17 cellular contexts compared by ENCODE assay signal in the genomic region with DNA sequence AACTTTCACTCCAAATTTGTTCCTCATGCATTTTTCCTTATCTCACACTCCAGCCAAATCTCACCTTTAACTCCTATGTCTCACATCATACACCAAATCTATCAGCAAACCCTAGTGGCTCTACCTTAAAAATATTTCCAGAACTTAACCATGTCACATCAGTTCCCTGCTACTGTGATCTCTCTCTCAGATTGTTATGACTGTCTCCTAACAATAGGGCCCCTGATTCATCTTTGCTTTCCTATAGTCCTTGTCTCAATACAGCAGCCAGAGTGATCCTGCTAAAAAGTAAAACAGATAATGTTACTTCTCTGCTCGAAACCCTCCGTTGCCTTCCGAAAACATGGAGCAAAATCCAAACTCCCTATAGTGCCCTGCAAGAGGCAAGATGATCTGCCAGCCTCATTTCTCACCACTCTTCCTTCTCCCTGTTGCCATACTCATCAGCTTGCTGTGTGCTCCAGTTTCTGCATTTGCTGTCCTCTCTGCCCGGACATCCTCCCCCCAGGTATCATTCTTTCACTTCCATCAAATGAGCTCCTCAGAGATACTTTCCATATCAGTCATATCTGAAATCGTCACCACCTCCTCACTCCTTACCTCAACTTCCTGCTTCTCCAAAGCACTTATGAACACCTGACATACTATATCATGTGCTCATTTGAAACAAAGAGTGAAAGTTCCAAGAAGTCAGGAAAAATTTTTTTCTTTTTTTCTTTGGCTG.
DNase-seq lines count a peak whose midpoint lies in the region; ATAC-seq lines count a peak whose summit lies in the region.
"Had no signal": no experiment of that assay in that cellular context is flagged by ENCODE, and none has a peak within 500 bp of the region (broad histone marks: within the 10 kb centered on the region; RNA-seq: fewer than 3 reads in every experiment).

No MANE protein-coding gene starts in this region.

- no peak overlapping the region for H3K27ac ChIP-seq in naive thymus-derived CD4-positive, alpha-beta T cell (ENCODE audit: low read depth, low read length)

- no peaks in the 10 kb centered on the region for H3K27me3 Mint-ChIP-seq in stimulated activated naive CD8-positive, alpha-beta T cell treated with anti-CD3 and anti-CD28 coated beads, Interleukin-15, amount 100 ng/mL, for 72 hours
- peaks cover 0 to 14% (median 0%) of the 10 kb centered on the region in 5 donors for H3K27me3 Mint-ChIP-seq in naive thymus-derived CD4-positive, alpha-beta T cell
- H3K27me3 Mint-ChIP-seq: stimulated activated naive CD8-positive, alpha-beta T cell treated with anti-CD3 and anti-CD28 coated beads, Interleukin-15, Interleukin-2, amounts not matched to agents 100 ng/mL and 50 ng/mL, for 24 hours had no signal

- no peak overlapping the region for H3K4me3 Mint-ChIP-seq in stimulated activated naive CD8-positive, alpha-beta T cell treated with anti-CD3 and anti-CD28 coated beads, Interleukin-15, amount 100 ng/mL, for 72 hours
- H3K4me3 Mint-ChIP-seq in naive thymus-derived CD4-positive, alpha-beta T cell: no peak overlapping the region
- H3K4me3 Mint-ChIP-seq: mesothelial cell of epicardium; stimulated activated naive CD8-positive, alpha-beta T cell treated with anti-CD3 and anti-CD28 coated beads, Interleukin-15, Interleukin-2, amounts not matched to agents 100 ng/mL and 50 ng/mL, for 24 hours; T-helper 1 cell treated with Interleukin-12 subunit alpha and Interleukin-12 subunit beta and Interleukin-4 antibody, amounts not matched to agents 30 μg/mL and 1 μg/mL, for 36 hours had no signal

- H3K27ac Mint-ChIP-seq in stimulated activated naive CD8-positive, alpha-beta T cell treated with anti-CD3 and anti-CD28 coated beads, Interleukin-15, amount 100 ng/mL, for 72 hours: no peak overlapping the region
- H3K27ac Mint-ChIP-seq in naive thymus-derived CD4-positive, alpha-beta T cell: no peak overlapping the region
- H3K27ac Mint-ChIP-seq: mesothelial cell of epicardium; stimulated activated naive CD8-positive, alpha-beta T cell treated with anti-CD3 and anti-CD28 coated beads, Interleukin-15, Interleukin-2, amounts not matched to agents 100 ng/mL and 50 ng/mL, for 24 hours; T-helper 1 cell treated with Interleukin-12 subunit alpha and Interleukin-12 subunit beta and Interleukin-4 antibody, amounts not matched to agents 30 μg/mL and 1 μg/mL, for 36 hours had no signal

- POLR2A ChIA-PET in naive thymus-derived CD4-positive, alpha-beta T cell (lab: Charles Lee): no interaction called here

- no peak overlapping the region for H3K4me3 ChIP-seq in naive thymus-derived CD4-positive, alpha-beta T cell (ENCODE audit: low read length)

- peak; percentile 64 for ATAC-seq in HG02610 (IDR thresholded peaks at IDR 0.05; ENCODE audit: unreplicated experiment)
- ATAC-seq in HG03575 (IDR thresholded peaks at IDR 0.05; ENCODE audit: extremely low read depth, insufficient number of reproducible peaks, low FRiP score, unreplicated experiment): peak; percentile 77
- peak; percentile 95 for ATAC-seq in stimulated activated naive CD8-positive, alpha-beta T cell treated with anti-CD3 and anti-CD28 coated beads, Interleukin-15, amount 100 ng/mL, for 72 hours
- ATAC-seq in naive thymus-derived CD4-positive, alpha-beta T cell: no peak
- ATAC-seq: Panc1 had no signal

- no peaks in the 10 kb centered on the region for H3K36me3 Mint-ChIP-seq in naive thymus-derived CD4-positive, alpha-beta T cell
- H3K36me3 Mint-ChIP-seq: mesothelial cell of epicardium had no signal

- intact Hi-C loops in naive thymus-derived CD4-positive, alpha-beta T cell (cut with micrococcal nuclease): no loop called here

- DNase-seq in stimulated activated CD4-positive, alpha-beta T cell treated with anti-CD3 and anti-CD28 coated beads, Interleukin-15, amount 100 ng/mL, for 24 hours: peak; percentile 33
- DNase-seq in stimulated activated CD4-positive, alpha-beta T cell treated with anti-CD3 and anti-CD28 coated beads, Interleukin-2, amount 100 ng/mL, for 48 hours: no peak
- peak; percentile 3 to 26 for DNase-seq in stimulated activated naive CD8-positive, alpha-beta T cell treated with anti-CD3 and anti-CD28 coated beads, Interleukin-15, amount 100 ng/mL, for 72 hours
- DNase-seq in NCI-H1417 treated with DMSO at 0.1 percent for 48 hours (lab: John Stamatoyannopoulos, UW) (no peak), NCI-H69 (lab: John Stamatoyannopoulos, UW) (no peak)
- DNase-seq in naive thymus-derived CD4-positive, alpha-beta T cell: no peak
- DNase-seq: AML-193, dermis blood vessel endothelial cell, DMS153, NCI-H1092 treated with DMSO at 0.1 percent for 48 hours, NCI-H345 had no signal

- H3K36me3 ChIP-seq in naive thymus-derived CD4-positive, alpha-beta T cell (ENCODE audit: control insufficient read depth in 2 of 3, insufficient read depth in 3 of 3, low read length in 3 of 3): no peaks in the 10 kb centered on the region

- CTCF ChIA-PET in naive thymus-derived CD4-positive, alpha-beta T cell (lab: Charles Lee): no interaction called here

- no peaks in the 10 kb centered on the region for H3K4me1 ChIP-seq in naive thymus-derived CD4-positive, alpha-beta T cell (ENCODE audit: control insufficient read depth in 2 of 2, insufficient read depth in 2 of 2, low read length in 2 of 2)

- H3K4me1 Mint-ChIP-seq in stimulated activated naive CD8-positive, alpha-beta T cell treated with anti-CD3 and anti-CD28 coated beads, Interleukin-15, amount 100 ng/mL, for 72 hours: no peaks in the 10 kb centered on the region
- no peaks in the 10 kb centered on the region for H3K4me1 Mint-ChIP-seq in naive thymus-derived CD4-positive, alpha-beta T cell

- H3K27me3 ChIP-seq in naive thymus-derived CD4-positive, alpha-beta T cell (ENCODE audit: control insufficient read depth in 2 of 2, insufficient read depth in 2 of 2, low read length in 2 of 2): no peaks in the 10 kb centered on the region

- no peaks in the 10 kb centered on the region for H3K9me3 ChIP-seq in naive thymus-derived CD4-positive, alpha-beta T cell (ENCODE audit: control insufficient read depth in 2 of 3, low read length in 3 of 3)

- peaks cover 0 to 4% of the 10 kb centered on the region in 2 donors for H3K9me3 Mint-ChIP-seq in stimulated activated naive CD8-positive, alpha-beta T cell treated with anti-CD3 and anti-CD28 coated beads, Interleukin-15, amount 100 ng/mL, for 72 hours
- peaks cover 0 to 7% (median 0%) of the 10 kb centered on the region in 11 donors for H3K9me3 Mint-ChIP-seq in naive thymus-derived CD4-positive, alpha-beta T cell
- H3K9me3 Mint-ChIP-seq: mesothelial cell of epicardium had no signal

Comparison
In these comparisons a context has a peak if more than half of its experiments do, and no peak if none do; other contexts are left out.
1. DNase-seq: peak in stimulated activated CD4-positive, alpha-beta T cell treated with anti-CD3 and anti-CD28 coated beads, Interleukin-15, amount 100 ng/mL, for 24 hours (single experiment) and stimulated activated naive CD8-positive, alpha-beta T cell treated with anti-CD3 and anti-CD28 coated beads, Interleukin-15, amount 100 ng/mL, for 72 hours (2 of 2); none in stimulated activated CD4-positive, alpha-beta T cell treated with anti-CD3 and anti-CD28 coated beads, Interleukin-2, amount 100 ng/mL, for 48 hours (0 of 2), NCI-H1417 treated with DMSO at 0.1 percent for 48 hours (single experiment), naive thymus-derived CD4-positive, alpha-beta T cell (0 of 9) and NCI-H69 (single experiment).